In genomic region chr12:810635-811415, GRCh38 we compare ENCODE assay signal across 10 cellular contexts. TPM values are rescaled to one million over a fixed set of nuclear protein-coding genes. Genes with fewer than 3 reads are reported as not detected.
A peak's percentile ranks its signal among the peaks of the same experiment; 100 is the strongest.
DNase-seq lines count a peak whose midpoint lies in the region; ATAC-seq and TF ChIP-seq lines count a peak whose summit lies in the region.
"Had no signal": no experiment of that assay in that cellular context is flagged by ENCODE, and none has a peak within 500 bp of the region (broad histone marks: within the 10 kb centered on the region; RNA-seq: fewer than 3 reads in every experiment).

No MANE protein-coding gene starts in this region.

- H3K9me3 Mint-ChIP-seq in activated naive CD8-positive, alpha-beta T cell treated with anti-CD3 and anti-CD28 coated beads, Interleukin-2, amount 50 U/mL, for 24 hours = no peaks in the 10 kb centered on the region
- H3K9me3 Mint-ChIP-seq in Caco-2 (ENCODE audit: unreplicated experiment) = no peaks in the 10 kb centered on the region

- H3K4me3 ChIP-seq in gastroesophageal sphincter (no peak overlapping the region), Caco-2 (ENCODE audit: low read depth, low read length) (no peak overlapping the region)
- H3K4me3 ChIP-seq: lung had no signal

- peaks cover 71% of the 10 kb centered on the region for H3K4me1 Mint-ChIP-seq in activated naive CD8-positive, alpha-beta T cell treated with anti-CD3 and anti-CD28 coated beads, Interleukin-2, amount 50 U/mL, for 24 hours
- peaks cover 17% of the 10 kb centered on the region for H3K4me1 Mint-ChIP-seq in Caco-2 (ENCODE audit: low read depth, unreplicated experiment)

- no peaks in the 10 kb centered on the region for H3K27me3 Mint-ChIP-seq in activated naive CD8-positive, alpha-beta T cell treated with anti-CD3 and anti-CD28 coated beads, Interleukin-2, amount 50 U/mL, for 24 hours
- H3K27me3 Mint-ChIP-seq in Caco-2 (ENCODE audit: insufficient read depth, unreplicated experiment) = no peaks in the 10 kb centered on the region

- 27 to 36% methylated on average over 5 of the region's 5 CpGs for WGBS in gastroesophageal sphincter (ENCODE audit: low coverage in 1 of 2), 2 donors

- peak overlapping the region in 1 of 4 donors; percentile 22 for H3K27ac ChIP-seq in gastroesophageal sphincter
- H3K27ac ChIP-seq: RWPE1 had no signal

- H3K27ac Mint-ChIP-seq in activated naive CD8-positive, alpha-beta T cell treated with anti-CD3 and anti-CD28 coated beads, Interleukin-2, amount 50 U/mL, for 24 hours = peak overlapping the region; percentile 64
- H3K27ac Mint-ChIP-seq in Caco-2 (ENCODE audit: unreplicated experiment) = no peak overlapping the region

- H3K36me3 Mint-ChIP-seq in activated naive CD8-positive, alpha-beta T cell treated with anti-CD3 and anti-CD28 coated beads, Interleukin-2, amount 50 U/mL, for 24 hours (ENCODE audit: low read depth) = peaks cover 15% of the 10 kb centered on the region
- peaks cover 22% of the 10 kb centered on the region for H3K36me3 Mint-ChIP-seq in Caco-2 (ENCODE audit: insufficient read depth, unreplicated experiment)

- TF ChIP-seq POLR2A in gastroesophageal sphincter (IDR thresholded peaks at IDR 0.05) = no peak

- TF ChIP-seq CTCF in gastroesophageal sphincter (IDR thresholded peaks at IDR 0.05) (no peak), Caco-2 (IDR thresholded peaks at IDR 0.05; ENCODE audit: insufficient read depth in 1 of 2, low read depth in 1 of 2, low read length in 1 of 2, severe bottlenecking in 1 of 2, unreplicated experiment in 1 of 2) (no peak)

- CTCF ChIA-PET in Caco-2 (lab: Charles Lee) = no interaction called here

- no peak for DNase-seq in activated CD4-positive, CD25-positive, alpha-beta regulatory T cell treated with anti-CD3 and anti-CD28 coated beads, Interleukin-2, amount 50 U/mL, for 72 hours
- peak; percentile 42 for DNase-seq in activated naive CD8-positive, alpha-beta T cell treated with anti-CD3 and anti-CD28 coated beads, Interleukin-2, amount 50 U/mL, for 24 hours
- peak; percentile 30 to 65 for DNase-seq in stimulated activated CD4-positive, alpha-beta T cell treated with anti-CD3 and anti-CD28 coated beads, Interleukin-4, amount 100 ng/mL, for 48 hours (ENCODE audit: low read depth in 2 of 2)
- DNase-seq in COLO668 (lab: John Stamatoyannopoulos, UW; ENCODE audit: unreplicated experiment) = no peak
- DNase-seq in Caco-2 = no peak

- H3K27me3 ChIP-seq in gastroesophageal sphincter (no peaks in the 10 kb centered on the region), Caco-2 (replicated peaks; ENCODE audit: control insufficient read depth, insufficient read depth, low read length) (no peaks in the 10 kb centered on the region)

- peak; percentile 83 to 91 for ATAC-seq in activated CD4-positive, CD25-positive, alpha-beta regulatory T cell treated with anti-CD3 and anti-CD28 coated beads, Interleukin-2, amount 50 U/mL, for 24 hours
- ATAC-seq in HG03280 (IDR thresholded peaks at IDR 0.05; ENCODE audit: unreplicated experiment) (peak; percentile 42), gastroesophageal sphincter (no peak)
- ATAC-seq in activated naive CD8-positive, alpha-beta T cell treated with anti-CD3 and anti-CD28 coated beads, Interleukin-2, amount 50 U/mL, for 24 hours = peak; percentile 90

- peaks cover 16 to 59% (median 25%) of the 10 kb centered on the region in 3 donors for H3K4me1 ChIP-seq in gastroesophageal sphincter
- peaks cover 10% of the 10 kb centered on the region for H3K4me1 ChIP-seq in Caco-2

- H3K4me3 Mint-ChIP-seq in activated naive CD8-positive, alpha-beta T cell treated with anti-CD3 and anti-CD28 coated beads, Interleukin-2, amount 50 U/mL, for 24 hours = peak overlapping the region; percentile 6
- no peak overlapping the region for H3K4me3 Mint-ChIP-seq in Caco-2 (ENCODE audit: unreplicated experiment)

- TF ChIP-seq EP300 in gastroesophageal sphincter (IDR thresholded peaks at IDR 0.05) = no peak

- peaks cover 0 to 10% of the 10 kb centered on the region in 2 donors for H3K36me3 ChIP-seq in gastroesophageal sphincter
- no peaks in the 10 kb centered on the region for H3K36me3 ChIP-seq in Caco-2 (ENCODE audit: control insufficient read depth, insufficient read depth, low read length)

- POLR2A ChIA-PET in Caco-2 (lab: Charles Lee) = no interaction called here

- no TSS peak for BruUV-seq in Caco-2 (replicated peaks; lab: Mats Ljungman, UMichigan)

- H3K9me3 ChIP-seq in gastroesophageal sphincter (no peaks in the 10 kb centered on the region), Caco-2 (no peaks in the 10 kb centered on the region)

- intact Hi-C loops in Caco-2 (cut with micrococcal nuclease; ENCODE audit: unreplicated experiment) = loop anchor here (10.0 kb wide), 1 partner anchor 284 kb away; no protein-coding TSS in a partner anchor

RNA-seq across cellular contexts. Expression of gene WNK1, which starts 58.4 kb away (rescaled TPM):
- 100 to 1,000 TPM; 109 to 245 (median 135) TPM for total RNA-seq in gastroesophageal sphincter
- total RNA-seq in Caco-2 (2022) = 206 and 224 TPM in 2 replicates

Comparison
In these comparisons a context has a peak if more than half of its experiments do, and no peak if none do; other contexts are left out.
1. DNase-seq: peak in activated naive CD8-positive, alpha-beta T cell treated with anti-CD3 and anti-CD28 coated beads, Interleukin-2, amount 50 U/mL, for 24 hours (single experiment) and stimulated activated CD4-positive, alpha-beta T cell treated with anti-CD3 and anti-CD28 coated beads, Interleukin-4, amount 100 ng/mL, for 48 hours (2 of 2); none in activated CD4-positive, CD25-positive, alpha-beta regulatory T cell treated with anti-CD3 and anti-CD28 coated beads, Interleukin-2, amount 50 U/mL, for 72 hours (single experiment), COLO668 (single experiment) and Caco-2 (0 of 2).